Comparison of ENCODE assay signal across 8 cellular contexts in genomic region chr17:59838196-59838911, GRCh38. TPM values are rescaled to one million over a fixed set of nuclear protein-coding genes. Genes with fewer than 3 reads are reported as not detected.
DNase-seq lines count a peak whose midpoint lies in the region; ATAC-seq and TF ChIP-seq lines count a peak whose summit lies in the region.

No MANE protein-coding gene starts in this region.

- H3K27me3 ChIP-seq in testis = no peaks in the 10 kb centered on the region

- intact Hi-C loops in left colon (cut with DNase I, micrococcal nuclease) (no loop called here), testis (cut with DNase I; ENCODE audit: low total_unique reads) (no loop called here)

- TF ChIP-seq POLR2A in testis (IDR thresholded peaks at IDR 0.05) = no peak

- H3K9me3 ChIP-seq in testis = no peaks in the 10 kb centered on the region

- H3K4me1 ChIP-seq in testis = peaks cover 9% of the 10 kb centered on the region

- peak; percentile 5 for ATAC-seq in left colon
- ATAC-seq in GM21367 (IDR thresholded peaks at IDR 0.05; ENCODE audit: unreplicated experiment) = no peak

- in situ Hi-C loops in astrocyte of the spinal cord (cut with HindIII; ENCODE audit: low sequenced_read_pairs) = no loop called here

- peak overlapping the region; percentile 93 to 96 for H3K27ac ChIP-seq in testis

- WGBS in testis, 2 donors = 42 to 52% methylated on average over 8 of the region's 8 CpGs

- TF ChIP-seq CTCF in astrocyte of the spinal cord (IDR thresholded peaks at IDR 0.05; ENCODE audit: low read depth, low read length) = no peak
- TF ChIP-seq CTCF in testis (IDR thresholded peaks at IDR 0.05) = no peak

- no peaks in the 10 kb centered on the region for H3K36me3 ChIP-seq in testis (ENCODE audit: low read depth, missing control alignments)

- peak overlapping the region; percentile 80 for H3K4me3 ChIP-seq in astrocyte of the spinal cord (ENCODE audit: low read depth, low read length)
- H3K4me3 ChIP-seq in testis = peak overlapping the region; percentile 13 to 60

- DNase-seq in Daoy (ENCODE audit: low read depth) (peak; percentile 63), NCI-H748 (lab: John Stamatoyannopoulos, UW; ENCODE audit: unreplicated experiment) (peak; percentile 45), astrocyte of the spinal cord (ENCODE audit: low read depth, low spot score) (peak; percentile 71), left colon (no peak), testis (no peak), retina (no peak), GM19238 (ENCODE audit: insufficient read length, low spot score) (no peak)

RNA-seq across cellular contexts. Expression of gene TUBD1, which starts 54.4 kb away (rescaled TPM):
- total RNA-seq in Daoy (2014; rRNA removed; shearing (Covaris generic)) = 16.4 and 19.8 TPM in 2 replicates
- 1 to 10 TPM; 6.0 to 6.1 TPM for total RNA-seq in left colon
- total RNA-seq in testis = 10 to 100 TPM; 12.9 to 13.9 TPM
- 7.8 TPM for polyA plus RNA-seq in testis (ENCODE audit: insufficient read depth, low read depth, low replicate concordance)

RNA-seq across cellular contexts. Expression of gene RPS6KB1, which starts 54.6 kb away (rescaled TPM):
- total RNA-seq in Daoy (2014; rRNA removed; shearing (Covaris generic)) = 14.4 and 16.1 TPM in 2 replicates
- total RNA-seq in left colon (10 to 100 TPM; 27.0 to 29.3 TPM), testis (10 to 100 TPM; 44.5 to 46.1 TPM)
- 13.3 TPM for polyA plus RNA-seq in testis (ENCODE audit: insufficient read depth, low read depth, low replicate concordance)

Comparison
In these comparisons a context has a peak if more than half of its experiments do, and no peak if none do; other contexts are left out.
1. DNase-seq: peak in Daoy (single experiment), NCI-H748 (single experiment) and astrocyte of the spinal cord (single experiment); none in left colon (0 of 2), testis (single experiment), retina (single experiment) and GM19238 (single experiment).